1 cellular context compared by ENCODE assay signal in genomic region chrX:1591102-1591862, GRCh38.
A peak's percentile ranks its signal among the peaks of the same experiment; 100 is the strongest.
TF ChIP-seq lines count a peak whose summit lies in the region.

Gene AKAP17A, plus strand, starts transcription at chrX:1591604. Its CDS starts 1,859 bp downstream, at chrX:1593463.

TF ChIP-seq in HEK293, 187 proteins besides CTCF, POLR2A, EP300 and RAD21 (continued from another document):
- no peak for TF ChIP-seq TSHZ1 (tag by site-specific recombination; IDR thresholded peaks at IDR 0.05; ENCODE audit: borderline replicate concordance)
- no peak for TF ChIP-seq ZNF654 (tag by site-specific recombination; IDR thresholded peaks at IDR 0.05; ENCODE audit: low read depth)
- no peak for TF ChIP-seq ZNF626 (tag by site-specific recombination; IDR thresholded peaks at IDR 0.05)
- no peak for TF ChIP-seq ZNF76 (tag by site-specific recombination; IDR thresholded peaks at IDR 0.05; ENCODE audit: borderline replicate concordance, low read depth)
- TF ChIP-seq BCL11B (tag by site-specific recombination; IDR thresholded peaks at IDR 0.05; ENCODE audit: low read depth), result peak; percentile 88; the same call in 1 of the 2 replicates
- TF ChIP-seq PRDM1 (tag by site-specific recombination; IDR thresholded peaks at IDR 0.05), result no peak
- TF ChIP-seq ZNF114 (tag by site-specific recombination; IDR thresholded peaks at IDR 0.05), result no peak
- TF ChIP-seq ZNF362 (tag by site-specific recombination; IDR thresholded peaks at IDR 0.05), result no peak
- TF ChIP-seq EGR2 (tag by site-specific recombination; IDR thresholded peaks at IDR 0.05; ENCODE audit: low read depth), result no peak
- no peak for TF ChIP-seq ZNF354C (tag by site-specific recombination; IDR thresholded peaks at IDR 0.05; ENCODE audit: borderline replicate concordance, low read depth)
- TF ChIP-seq ZNF350 (tag by site-specific recombination; IDR thresholded peaks at IDR 0.05), result no peak
- TF ChIP-seq ZNF211 (tag by site-specific recombination; IDR thresholded peaks at IDR 0.05; ENCODE audit: low read depth), result no peak
- TF ChIP-seq ZNF701 (tag by site-specific recombination; IDR thresholded peaks at IDR 0.05), result no peak
- TF ChIP-seq ZNF404 (tag by site-specific recombination; IDR thresholded peaks at IDR 0.05), result no peak
- TF ChIP-seq PBX3 (CRISPR knock-in tag; IDR thresholded peaks at IDR 0.05), result peak; percentile 57; the same call in 1 of the 2 replicates
- TF ChIP-seq ZNF266 (tag by site-specific recombination; IDR thresholded peaks at IDR 0.05; ENCODE audit: low read depth), result no peak
- TF ChIP-seq ZNF555 (tag by site-specific recombination; conservative IDR thresholded peaks at IDR 0.05), result no peak
- no peak for TF ChIP-seq ZNF274 (IDR thresholded peaks at IDR 0.05; ENCODE audit: low read length)
- no peak for TF ChIP-seq ZNF274 (tag by site-specific recombination; IDR thresholded peaks at IDR 0.05; ENCODE audit: borderline replicate concordance)
- no peak for TF ChIP-seq ZNF449 (tag by site-specific recombination; IDR thresholded peaks at IDR 0.05)
- no peak for TF ChIP-seq ZNF292 (tag by site-specific recombination; IDR thresholded peaks at IDR 0.05; ENCODE audit: borderline replicate concordance, low read depth)
- no peak for TF ChIP-seq ZNF596 (tag by site-specific recombination; IDR thresholded peaks at IDR 0.05)
- TF ChIP-seq ZNF335 (tag by site-specific recombination; conservative IDR thresholded peaks at IDR 0.05), result no peak; the same call in 1 of the 2 replicates
- TF ChIP-seq TRIM28 (IDR thresholded peaks at IDR 0.05; ENCODE audit: borderline replicate concordance, low read length), result no peak
- no peak for TF ChIP-seq ZFP37 (tag by site-specific recombination; IDR thresholded peaks at IDR 0.05)
- no peak for TF ChIP-seq ZNF146 (tag by site-specific recombination; IDR thresholded peaks at IDR 0.05)
